Comparison of ENCODE assay signal across 33 cellular contexts in the genomic region with DNA sequence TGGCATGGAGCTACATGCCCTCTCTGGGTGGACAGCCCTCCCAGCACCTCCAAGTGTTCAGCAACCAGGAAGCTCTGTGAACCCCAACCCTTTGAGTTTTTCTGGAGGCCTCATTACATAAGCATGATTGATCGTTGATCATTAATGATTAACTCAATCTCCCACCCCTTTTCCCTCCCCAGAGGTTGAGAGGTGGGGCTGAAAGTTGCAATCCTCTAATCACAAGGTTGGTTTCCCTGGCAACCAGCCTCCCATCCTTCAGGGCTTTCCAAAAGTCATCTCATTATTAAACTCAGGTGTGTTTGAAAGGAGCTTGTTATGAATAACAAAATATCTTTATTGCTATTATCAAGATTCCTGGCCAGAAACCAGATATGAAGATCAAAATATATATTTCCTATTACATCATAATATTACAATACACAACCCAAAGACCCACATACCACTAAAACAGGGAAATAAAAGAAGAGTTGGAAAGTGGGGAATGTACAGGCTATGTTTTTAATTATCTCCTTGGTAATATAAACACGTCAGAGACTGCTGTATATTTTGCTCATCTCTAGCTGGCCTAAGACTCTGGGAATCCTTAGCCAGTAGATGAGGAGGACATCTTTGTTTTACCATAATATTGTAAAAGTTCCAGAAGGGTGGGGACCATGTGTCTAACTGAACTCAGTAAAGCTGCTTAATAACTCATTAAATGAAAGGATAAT.
DNase-seq lines count a peak whose midpoint lies in the region; FAIRE-seq and TF ChIP-seq lines count a peak whose summit lies in the region.
"Had no signal": no experiment of that assay in that cellular context is flagged by ENCODE, and none has a peak within 500 bp of the region (broad histone marks: within the 10 kb centered on the region; RNA-seq: fewer than 3 reads in every experiment).

No MANE protein-coding gene starts in this region.

- no peaks in the 10 kb centered on the region for H3K27me3 Mint-ChIP-seq in glutamatergic neuron (ENCODE audit: unreplicated experiment)
- H3K27me3 Mint-ChIP-seq: IgD-negative memory B cell had no signal

- no peaks in the 10 kb centered on the region for H3K9me3 ChIP-seq in stomach
- H3K9me3 ChIP-seq: BLaER1, neutrophil, prostate gland, suprapubic skin had no signal

- peaks cover 9% of the 10 kb centered on the region for H3K4me1 Mint-ChIP-seq in glutamatergic neuron (ENCODE audit: low read depth, unreplicated experiment)
- H3K4me1 Mint-ChIP-seq: activated T-helper 17 cell treated with anti-CD3 and anti-CD28 coated beads, Interleukin-2, amount 50 U/mL, for 72 hours; central memory CD8-positive, alpha-beta T cell; stimulated activated effector memory CD8-positive, alpha-beta T cell treated with anti-CD3 and anti-CD28 coated beads, Interleukin-12 subunit alpha, Interleukin-12 subunit beta, amount 100 ng/mL, for 72 hours had no signal

- peak; percentile 54 for DNase-seq in EH (ENCODE audit: low read depth)
- DNase-seq in glutamatergic neuron = no peak
- peak; percentile 55 for DNase-seq in renal cortical epithelial cell (ENCODE audit: low read depth)
- no peak for DNase-seq in urothelium cell line (ENCODE audit: low spot score)
- no peak for DNase-seq in stomach
- no peak for DNase-seq in G401 (ENCODE audit: low spot score)
- DNase-seq: ACHN; activated CD4-positive, alpha-beta T cell treated with anti-CD3 and anti-CD28 coated beads, Interleukin-2, amount 50 U/mL, for 48 hours; activated CD4-positive, CD25-positive, alpha-beta regulatory T cell; activated CD8-positive, alpha-beta memory T cell treated with anti-CD3 and anti-CD28 coated beads, Interleukin-2, amount 50 U/mL, for 4 hours; aorta; EL; HCEC 1CT; islet precursor cell; NCI-H1105 treated with DMSO at 0.1 percent for 48 hours; NCI-H2081; NCI-H345; NCI-H748 treated with DMSO at 0.1 percent for 48 hours; spleen; stimulated activated CD4-positive, alpha-beta T cell treated with anti-CD3 and anti-CD28 coated beads, Interleukin-2, amount 100 ng/mL, for 48 hours; T1000 had no signal

- peak overlapping the region; percentile 52 for H3K27ac Mint-ChIP-seq in glutamatergic neuron (ENCODE audit: unreplicated experiment)
- H3K27ac Mint-ChIP-seq: activated naive CD8-positive, alpha-beta T cell; activated T-helper 17 cell treated with anti-CD3 and anti-CD28 coated beads, Interleukin-2, amount 50 U/mL, for 72 hours; IgD-negative memory B cell; stimulated activated effector memory CD8-positive, alpha-beta T cell treated with anti-CD3 and anti-CD28 coated beads, Interleukin-12 subunit alpha, Interleukin-12 subunit beta, amount 100 ng/mL, for 72 hours had no signal

- H3K9me3 Mint-ChIP-seq in glutamatergic neuron (ENCODE audit: unreplicated experiment) = no peaks in the 10 kb centered on the region
- H3K9me3 Mint-ChIP-seq: activated T-helper 17 cell treated with anti-CD3 and anti-CD28 coated beads, Interleukin-2, amount 50 U/mL, for 72 hours; central memory CD8-positive, alpha-beta T cell; IgD-negative memory B cell; stimulated activated effector memory CD8-positive, alpha-beta T cell treated with anti-CD3 and anti-CD28 coated beads, Interleukin-12 subunit alpha, Interleukin-12 subunit beta, amount 100 ng/mL, for 72 hours had no signal

- H3K4me3 ChIP-seq in stomach = no peak overlapping the region
- H3K4me3 ChIP-seq: BLaER1, gastroesophageal sphincter, prostate gland, spleen, suprapubic skin had no signal

- intact Hi-C loops in stomach (cut with DNase I; ENCODE audit: low total_unique reads) = no loop called here

- no peak overlapping the region for H3K4me3 Mint-ChIP-seq in glutamatergic neuron (ENCODE audit: unreplicated experiment)
- H3K4me3 Mint-ChIP-seq: activated naive CD8-positive, alpha-beta T cell; activated T-helper 17 cell treated with anti-CD3 and anti-CD28 coated beads, Interleukin-2, amount 50 U/mL, for 72 hours; central memory CD8-positive, alpha-beta T cell; IgD-negative memory B cell; stimulated activated effector memory CD8-positive, alpha-beta T cell treated with anti-CD3 and anti-CD28 coated beads, Interleukin-12 subunit alpha, Interleukin-12 subunit beta, amount 100 ng/mL, for 72 hours had no signal

- H3K36me3 Mint-ChIP-seq in glutamatergic neuron (ENCODE audit: unreplicated experiment) = no peaks in the 10 kb centered on the region
- H3K36me3 Mint-ChIP-seq: activated naive CD8-positive, alpha-beta T cell; stimulated activated effector memory CD8-positive, alpha-beta T cell treated with anti-CD3 and anti-CD28 coated beads, Interleukin-12 subunit alpha, Interleukin-12 subunit beta, amount 100 ng/mL, for 72 hours had no signal

- TF ChIP-seq EP300 in stomach (IDR thresholded peaks at IDR 0.05) = no peak

- WGBS in stomach, 5 donors = 46 to 68% (median 50%) methylated on average over 2 of the region's 2 CpGs

- no peak for TF ChIP-seq CTCF in VCaP (conservative IDR thresholded peaks at IDR 0.05)
- TF ChIP-seq CTCF in glutamatergic neuron (IDR thresholded peaks at IDR 0.05; ENCODE audit: partially characterized antibody, unreplicated experiment) = no peak
- no peak for TF ChIP-seq CTCF in stomach (IDR thresholded peaks at IDR 0.05)

- in situ Hi-C loops in G401 (cut with HindIII; ENCODE audit: low sequenced_read_pairs) = no loop called here

- no peak for TF ChIP-seq POLR2A in stomach (IDR thresholded peaks at IDR 0.05)

- H3K4me1 ChIP-seq in stomach = peaks cover 5 to 26% (median 21%) of the 10 kb centered on the region in 4 donors
- H3K4me1 ChIP-seq: BLaER1, prostate gland had no signal

- no peaks in the 10 kb centered on the region for H3K27me3 ChIP-seq in stomach
- H3K27me3 ChIP-seq: BLaER1, gastroesophageal sphincter, neutrophil, spleen, suprapubic skin had no signal

- FAIRE-seq in urothelium cell line (lab: Jason Lieb, UNC) = no peak
- FAIRE-seq: endothelial cell of umbilical vein had no signal

- no peaks in the 10 kb centered on the region for H3K36me3 ChIP-seq in stomach
- H3K36me3 ChIP-seq: BLaER1, gastroesophageal sphincter, neutrophil, prostate gland, spleen, suprapubic skin had no signal

- H3K27ac ChIP-seq in VCaP = peak overlapping the region; percentile 55
- no peak overlapping the region for H3K27ac ChIP-seq in stomach
- H3K27ac ChIP-seq: BLaER1, gastroesophageal sphincter, neutrophil, prostate gland, spleen, suprapubic skin had no signal

Comparison
In these comparisons a context has a peak if more than half of its experiments do, and no peak if none do; other contexts are left out.
1. DNase-seq: peak in EH (single experiment) and renal cortical epithelial cell (single experiment); none in glutamatergic neuron (single experiment), urothelium cell line (single experiment), stomach (single experiment) and G401 (single experiment).